In the genomic region with DNA sequence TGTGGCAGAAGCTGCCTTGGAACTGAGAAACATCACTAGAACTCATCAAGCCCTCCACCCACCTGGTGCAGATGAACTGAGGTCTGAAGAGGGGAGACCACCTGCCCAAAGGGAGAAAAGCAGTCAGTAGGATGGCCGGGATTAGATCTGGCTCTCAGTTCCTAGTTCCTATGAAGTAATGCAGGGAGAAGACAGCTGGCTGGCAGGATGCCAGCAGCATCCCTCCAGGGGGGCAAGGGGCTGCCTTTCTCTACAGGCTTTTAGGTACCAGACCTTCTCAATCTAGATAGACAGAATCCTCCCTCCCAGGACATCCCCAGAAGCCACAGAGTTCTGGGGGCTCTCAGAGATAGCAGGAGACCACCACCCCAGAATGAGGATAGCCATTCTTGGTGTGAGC, we compare ENCODE assay signal across 27 cellular contexts. TPM values are rescaled to one million over a fixed set of nuclear protein-coding genes. Genes with fewer than 3 reads are reported as not detected.
A peak's percentile ranks its signal among the peaks of the same experiment; 100 is the strongest.
DNase-seq lines count a peak whose midpoint lies in the region; ATAC-seq and TF ChIP-seq lines count a peak whose summit lies in the region.
"Had no signal": no experiment of that assay in that cellular context is flagged by ENCODE, and none has a peak within 500 bp of the region (broad histone marks: within the 10 kb centered on the region; RNA-seq: fewer than 3 reads in every experiment).

No MANE protein-coding gene starts in this region.

- POLR2A ChIA-PET in T-cell (lab: Charles Lee): no interaction called here

- intact Hi-C loops in Right ventricle myocardium superior (cut with DNase I): no loop called here
- intact Hi-C loops in heart left ventricle (cut with DNase I): no loop called here

- no peaks in the 10 kb centered on the region for H3K4me1 ChIP-seq in heart left ventricle
- H3K4me1 ChIP-seq: A549, Caco-2 had no signal

- CTCF ChIA-PET in T-cell (lab: Charles Lee): no interaction called here

- no peak overlapping the region for H3K27ac Mint-ChIP-seq in T-cell
- H3K27ac Mint-ChIP-seq: CD4-positive, alpha-beta memory T cell had no signal

- no peak for TF ChIP-seq POLR2A in heart left ventricle (IDR thresholded peaks at IDR 0.05)

- no peak overlapping the region for H3K27ac ChIP-seq in heart left ventricle
- H3K27ac ChIP-seq: A549, RWPE1, SK-N-MC had no signal

- H3K4me1 Mint-ChIP-seq in T-cell: no peaks in the 10 kb centered on the region
- H3K4me1 Mint-ChIP-seq: CD4-positive, alpha-beta memory T cell had no signal

- no peaks in the 10 kb centered on the region for H3K36me3 ChIP-seq in heart left ventricle

- H3K4me3 ChIP-seq in heart left ventricle: no peak overlapping the region
- H3K4me3 ChIP-seq: A549, SK-N-MC had no signal

- H3K27me3 Mint-ChIP-seq in T-cell: peaks cover 33 to 40% of the 10 kb centered on the region in 2 donors

- peaks cover 0 to 10% (median under 1%) of the 10 kb centered on the region in 9 donors for H3K27me3 ChIP-seq in heart left ventricle

- H3K9me3 Mint-ChIP-seq in T-cell: no peaks in the 10 kb centered on the region

- ATAC-seq in Right ventricle myocardium superior (ENCODE audit: poor library complexity): no peak
- ATAC-seq in heart left ventricle: no peak
- no peak for ATAC-seq in GM18520 (IDR thresholded peaks at IDR 0.05; ENCODE audit: unreplicated experiment)
- no peak for ATAC-seq in T-cell (replicated peaks in 1 of 4)
- ATAC-seq: HepG2 had no signal

- no peaks in the 10 kb centered on the region for H3K9me3 ChIP-seq in heart left ventricle
- H3K9me3 ChIP-seq: A549, Caco-2 had no signal

- 22 to 57% (median 30%) methylated on average over 1 of the region's 1 CpG for WGBS in heart left ventricle, 4 donors

- peak; percentile 40 for DNase-seq in NCI-H2171 treated with DMSO at 0.1 percent for 48 hours (lab: John Stamatoyannopoulos, UW)
- no peak for DNase-seq in NCI-H2171 (lab: John Stamatoyannopoulos, UW)
- peak; percentile 25 for DNase-seq in Right ventricle myocardium superior
- DNase-seq in heart left ventricle: no peak
- DNase-seq in NCI-H345 treated with DMSO at 0.1 percent for 48 hours (lab: John Stamatoyannopoulos, UW; ENCODE audit: unreplicated experiment): peak; percentile 25
- DNase-seq in T-cell: no peak
- DNase-seq: AML-193; C1 segment of cervical spinal cord; Caco-2; CD4-positive, alpha-beta memory T cell; GF-D8; KBM-7; MV-4-11; NCI-H1436 treated with DMSO at 0.1 percent for 48 hours; NCI-H226; NCI-H774; SIG-M5; T-helper 2 cell had no signal

- H3K36me3 Mint-ChIP-seq in T-cell: no peaks in the 10 kb centered on the region
- H3K36me3 Mint-ChIP-seq: CD4-positive, alpha-beta memory T cell had no signal

- TF ChIP-seq CTCF in heart left ventricle (IDR thresholded peaks at IDR 0.05): no peak

- no peak overlapping the region for H3K4me3 Mint-ChIP-seq in T-cell
- H3K4me3 Mint-ChIP-seq: CD4-positive, alpha-beta memory T cell had no signal

RNA-seq across cellular contexts. Expression of a gene that starts 7.8 kb away (rescaled TPM):
- total RNA-seq in Right ventricle myocardium superior: 0.24 TPM
- total RNA-seq in heart left ventricle: 1 to 10 TPM in 2 of 9 donors, under 1 TPM in 6, not detected in 1; 0.28 to 1.6 (median 0.71) TPM
- under 1 TPM; 0.06 to 0.80 TPM for polyA plus RNA-seq in heart left ventricle
- under 1 TPM in 1 of 5 donors, not detected in 4; 0.09 TPM for total RNA-seq in T-cell
- total RNA-seq: Caco-2; CD4-positive, alpha-beta memory T cell; HepG2; HT1080; LHCN-M2; MCF 10A; OCI-LY7 had no signal
- polyA plus RNA-seq: A549; CD4-positive, alpha-beta memory T cell; HepG2 had no signal

Comparison
In these comparisons a context has a peak if more than half of its experiments do, and no peak if none do; other contexts are left out.
1. DNase-seq: peak in NCI-H2171 treated with DMSO at 0.1 percent for 48 hours (single experiment), Right ventricle myocardium superior (single experiment) and NCI-H345 treated with DMSO at 0.1 percent for 48 hours (single experiment); none in NCI-H2171 (single experiment), heart left ventricle (0 of 5) and T-cell (0 of 34).